Comparison of ENCODE assay signal across 8 cellular contexts in genomic region chr1:96596226-96596625, GRCh38.
DNase-seq lines count a peak whose midpoint lies in the region; ATAC-seq and TF ChIP-seq lines count a peak whose summit lies in the region.

No MANE protein-coding gene starts in this region.

- no peaks in the 10 kb centered on the region for H3K27me3 ChIP-seq in left ventricle myocardium inferior (ENCODE audit: low read depth)

- peak; percentile 53 for TF ChIP-seq CTCF in left ventricle myocardium inferior (IDR thresholded peaks at IDR 0.05; ENCODE audit: borderline replicate concordance)

- peaks cover 0 to 3% (median 2%) of the 10 kb centered on the region in 3 donors for H3K27me3 Mint-ChIP-seq in immature natural killer cell (ENCODE audit: low read depth in 3 of 3)
- H3K27me3 Mint-ChIP-seq in stimulated activated memory B cell treated with anti-CD40 and anti-IgM and Interleukin-4, amounts not matched to agents 10 μg/mL and 1 μg/mL and 100 μg/mL, for 72 hours: no peaks in the 10 kb centered on the region

- H3K9me3 ChIP-seq in left ventricle myocardium inferior (replicated peaks): no peaks in the 10 kb centered on the region

- H3K4me3 ChIP-seq in left ventricle myocardium inferior: no peak overlapping the region

- no peaks in the 10 kb centered on the region for H3K4me1 ChIP-seq in left ventricle myocardium inferior

- no peak overlapping the region for H3K4me3 Mint-ChIP-seq in immature natural killer cell
- no peak overlapping the region for H3K4me3 Mint-ChIP-seq in stimulated activated memory B cell treated with anti-CD40 and anti-IgM and Interleukin-4, amounts not matched to agents 10 μg/mL and 1 μg/mL and 100 μg/mL, for 72 hours

- H3K27ac ChIP-seq in left ventricle myocardium inferior (replicated peaks): no peak overlapping the region

- peak; percentile 70 for DNase-seq in DMS53 treated with DMSO at 0.1 percent for 48 hours (lab: John Stamatoyannopoulos, UW; ENCODE audit: unreplicated experiment)
- DNase-seq in SW480 (ENCODE audit: low spot score): peak; percentile 14
- no peak for DNase-seq in left ventricle myocardium inferior
- no peak for DNase-seq in immature natural killer cell
- no peak for DNase-seq in NCI-H446 treated with DMSO at 0.1 percent for 48 hours (lab: John Stamatoyannopoulos, UW)

- ATAC-seq in GM19395 (IDR thresholded peaks at IDR 0.05; ENCODE audit: unreplicated experiment) (peak; percentile 78), HG03439 (IDR thresholded peaks at IDR 0.05; ENCODE audit: unreplicated experiment) (peak; percentile 76)
- ATAC-seq in stimulated activated memory B cell treated with anti-CD40 and anti-IgM and Interleukin-4, amounts not matched to agents 10 μg/mL and 1 μg/mL and 100 μg/mL, for 72 hours: no peak

- H3K36me3 Mint-ChIP-seq in immature natural killer cell: no peaks in the 10 kb centered on the region
- H3K36me3 Mint-ChIP-seq in stimulated activated memory B cell treated with anti-CD40 and anti-IgM and Interleukin-4, amounts not matched to agents 10 μg/mL and 1 μg/mL and 100 μg/mL, for 72 hours: no peaks in the 10 kb centered on the region

- H3K9me3 Mint-ChIP-seq in immature natural killer cell: peaks cover 0 to 16% (median 0%) of the 10 kb centered on the region in 6 donors
- H3K9me3 Mint-ChIP-seq in stimulated activated memory B cell treated with anti-CD40 and anti-IgM and Interleukin-4, amounts not matched to agents 10 μg/mL and 1 μg/mL and 100 μg/mL, for 72 hours: peaks cover 2% of the 10 kb centered on the region

- no peak overlapping the region for H3K27ac Mint-ChIP-seq in immature natural killer cell
- no peak overlapping the region for H3K27ac Mint-ChIP-seq in stimulated activated memory B cell treated with anti-CD40 and anti-IgM and Interleukin-4, amounts not matched to agents 10 μg/mL and 1 μg/mL and 100 μg/mL, for 72 hours

- H3K36me3 ChIP-seq in left ventricle myocardium inferior: no peaks in the 10 kb centered on the region

- no peaks in the 10 kb centered on the region for H3K4me1 Mint-ChIP-seq in immature natural killer cell
- no peaks in the 10 kb centered on the region for H3K4me1 Mint-ChIP-seq in stimulated activated memory B cell treated with anti-CD40 and anti-IgM and Interleukin-4, amounts not matched to agents 10 μg/mL and 1 μg/mL and 100 μg/mL, for 72 hours

- intact Hi-C loops in left ventricle myocardium inferior (cut with micrococcal nuclease): no loop called here

Comparison
In these comparisons a context has a peak if more than half of its experiments do, and no peak if none do; other contexts are left out.
1. DNase-seq: peak in DMS53 treated with DMSO at 0.1 percent for 48 hours (single experiment) and SW480 (single experiment); none in left ventricle myocardium inferior (single experiment), immature natural killer cell (0 of 3) and NCI-H446 treated with DMSO at 0.1 percent for 48 hours (single experiment).